ENCODE assay signal across 1 cellular context in genomic region chr21:33230518-33231324, GRCh38.
TF ChIP-seq lines count a peak whose summit lies in the region.

No MANE protein-coding gene starts in this region.

TF ChIP-seq in endothelial cell of umbilical vein, 7 proteins besides CTCF, POLR2A, EP300 and RAD21 (continued from another document):
- TF ChIP-seq MAX (IDR thresholded peaks at IDR 0.05; ENCODE audit: insufficient read depth, insufficient read length): no peak
